In the genomic region with DNA sequence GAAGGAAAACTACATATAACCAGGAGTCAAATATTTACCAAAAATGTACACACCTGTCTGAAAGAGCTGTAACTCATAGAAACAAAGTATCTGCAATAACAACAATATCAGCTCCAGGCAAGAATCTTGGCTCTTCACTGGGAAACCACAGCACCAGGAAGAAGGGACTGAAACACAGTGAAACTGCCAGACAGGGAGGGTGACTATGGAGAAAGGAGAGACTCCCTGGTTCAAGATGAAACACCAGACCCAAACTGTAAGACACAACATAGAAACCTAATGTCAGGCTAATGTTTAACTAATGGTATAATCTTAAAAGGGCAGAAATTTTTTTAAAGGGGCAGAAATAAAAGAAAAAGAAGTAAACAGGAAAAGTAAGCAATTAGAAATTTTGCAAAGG, we compare ENCODE assay signal across 2 cellular contexts.
TF ChIP-seq lines count a peak whose summit lies in the region.

No MANE protein-coding gene starts in this region.

TF ChIP-seq in SK-N-SH treated with all-trans-retinoic acid at 6 μM for 48 hours, 23 proteins besides CTCF, POLR2A, EP300 and RAD21 (continued from another document):
- TF ChIP-seq, protein P1, sequence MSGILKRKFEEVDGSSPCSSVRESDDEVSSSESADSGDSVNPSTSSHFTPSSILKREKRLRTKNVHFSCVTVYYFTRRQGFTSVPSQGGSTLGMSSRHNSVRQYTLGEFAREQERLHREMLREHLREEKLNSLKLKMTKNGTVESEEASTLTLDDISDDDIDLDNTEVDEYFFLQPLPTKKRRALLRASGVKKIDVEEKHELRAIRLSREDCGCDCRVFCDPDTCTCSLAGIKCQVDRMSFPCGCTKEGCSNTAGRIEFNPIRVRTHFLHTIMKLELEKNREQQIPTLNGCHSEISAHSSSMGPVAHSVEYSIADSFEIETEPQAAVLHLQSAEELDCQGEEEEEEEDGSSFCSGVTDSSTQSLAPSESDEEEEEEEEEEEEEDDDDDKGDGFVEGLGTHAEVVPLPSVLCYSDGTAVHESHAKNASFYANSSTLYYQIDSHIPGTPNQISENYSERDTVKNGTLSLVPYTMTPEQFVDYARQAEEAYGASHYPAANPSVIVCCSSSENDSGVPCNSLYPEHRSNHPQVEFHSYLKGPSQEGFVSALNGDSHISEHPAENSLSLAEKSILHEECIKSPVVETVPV (CRISPR knock-in tag; IDR thresholded peaks at IDR 0.05) = no peak
- no peak for TF ChIP-seq TOX (CRISPR knock-in tag; IDR thresholded peaks at IDR 0.05; ENCODE audit: borderline replicate concordance)
- no peak for TF ChIP-seq RARB (CRISPR knock-in tag; IDR thresholded peaks at IDR 0.05)
- TF ChIP-seq ZNF8 (CRISPR knock-in tag; IDR thresholded peaks at IDR 0.05) = no peak
- TF ChIP-seq ESRRG (CRISPR knock-in tag; IDR thresholded peaks at IDR 0.05) = no peak
- no peak for TF ChIP-seq TCF4 (CRISPR knock-in tag; IDR thresholded peaks at IDR 0.05; ENCODE audit: borderline replicate concordance)
- TF ChIP-seq OSR1 (CRISPR knock-in tag; IDR thresholded peaks at IDR 0.05) = no peak
- no peak for TF ChIP-seq CSDC2 (CRISPR knock-in tag; IDR thresholded peaks at IDR 0.05)

TF ChIP-seq in SK-N-SH, 30 proteins besides CTCF, POLR2A, EP300 and RAD21 (continued from another document):
- TF ChIP-seq YY1 (IDR thresholded peaks at IDR 0.05; ENCODE audit: low read depth) (no peak), MEF2A (IDR thresholded peaks at IDR 0.05; ENCODE audit: borderline replicate concordance, low read depth) (no peak), TAF1 (IDR thresholded peaks at IDR 0.05; ENCODE audit: borderline replicate concordance, low read depth, low read length) (no peak), CHD2 (IDR thresholded peaks at IDR 0.05; ENCODE audit: low read length, partially characterized antibody) (no peak)
TF ChIP-seq in SK-N-SH: peak in this region for 0.
